Comparison of ENCODE assay signal across 21 cellular contexts in the genomic region with DNA sequence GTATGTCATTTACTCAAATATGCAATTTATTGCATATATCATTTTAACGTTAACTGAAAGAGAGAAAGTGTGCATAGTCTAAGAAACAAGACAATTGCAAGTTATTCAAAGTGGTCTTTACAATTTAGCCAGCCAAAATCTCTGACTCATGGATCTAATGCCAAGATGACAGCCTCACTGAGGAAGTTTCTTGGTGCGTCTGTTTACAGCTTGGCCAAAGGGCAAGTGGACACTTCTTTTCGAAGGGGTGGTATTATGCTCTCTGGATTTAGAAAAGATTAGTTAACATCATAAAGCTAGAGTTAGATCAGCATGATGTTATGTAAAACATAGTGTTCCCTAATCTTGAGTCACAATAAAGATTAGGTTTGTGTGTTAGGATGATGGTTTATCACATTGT.
"Had no signal": no experiment of that assay in that cellular context is flagged by ENCODE, and none has a peak within 500 bp of the region (broad histone marks: within the 10 kb centered on the region; RNA-seq: fewer than 3 reads in every experiment).

No MANE protein-coding gene starts in this region.

- H3K27ac ChIP-seq: colonic mucosa, left ventricle myocardium inferior, right atrium auricular region, SK-N-MC, testis, WERI-Rb-1 had no signal

- H3K9me3 ChIP-seq: adrenal gland, colonic mucosa, testis had no signal

- H3K36me3 ChIP-seq: adrenal gland, colonic mucosa, heart left ventricle, left ventricle myocardium inferior, right atrium auricular region, WERI-Rb-1 had no signal

- H3K4me3 ChIP-seq: adrenal gland, colonic mucosa, heart left ventricle, left ventricle myocardium inferior, right atrium auricular region, SK-N-MC, skin epidermis, testis had no signal

- DNase-seq: activated CD4-positive, alpha-beta T cell treated with anti-CD3 and anti-CD28 coated beads for 36 hours; activated CD8-positive, alpha-beta memory T cell treated with anti-CD3 and anti-CD28 coated beads, Interleukin-2, amount 50 U/mL, for 4 hours; activated CD8-positive, alpha-beta T cell treated with anti-CD3 and anti-CD28 coated beads for 36 hours; activated effector memory CD4-positive, alpha-beta T cell treated with anti-CD3 and anti-CD28 coated beads, Interleukin-2, amount 50 U/mL, for 16 hours; activated T-cell treated with anti-CD3 and anti-CD28 coated beads, Interleukin-2, amount 50 U/mL, for 48 hours; adrenal gland; colonic mucosa; foreskin melanocyte; heart left ventricle; islet precursor cell; left ventricle myocardium inferior; mesendoderm; nucleus accumbens; stimulated activated naive CD8-positive, alpha-beta T cell treated with anti-CD3 and anti-CD28 coated beads, Interleukin-15, amount 100 ng/mL, for 72 hours; T-helper 1 cell; testis; WERI-Rb-1 had no signal

- H3K27me3 ChIP-seq: adrenal gland, colonic mucosa, heart left ventricle, right atrium auricular region, testis had no signal

- H3K4me1 ChIP-seq: colonic mucosa, left ventricle myocardium inferior, right atrium auricular region, testis had no signal

- ATAC-seq: activated CD4-positive, alpha-beta T cell treated with anti-CD3 and anti-CD28 coated beads for 36 hours; activated CD8-positive, alpha-beta T cell treated with anti-CD3 and anti-CD28 coated beads for 36 hours; heart left ventricle; natural killer cell treated with Interleukin-12 subunit alpha and Interleukin-12 subunit beta and Interleukin-15 and Interleukin-18, amount 100 ng/mL, for 72 hours; stimulated activated naive CD8-positive, alpha-beta T cell treated with anti-CD3 and anti-CD28 coated beads, Interleukin-15, amount 100 ng/mL, for 72 hours had no signal
